In the genomic region with DNA sequence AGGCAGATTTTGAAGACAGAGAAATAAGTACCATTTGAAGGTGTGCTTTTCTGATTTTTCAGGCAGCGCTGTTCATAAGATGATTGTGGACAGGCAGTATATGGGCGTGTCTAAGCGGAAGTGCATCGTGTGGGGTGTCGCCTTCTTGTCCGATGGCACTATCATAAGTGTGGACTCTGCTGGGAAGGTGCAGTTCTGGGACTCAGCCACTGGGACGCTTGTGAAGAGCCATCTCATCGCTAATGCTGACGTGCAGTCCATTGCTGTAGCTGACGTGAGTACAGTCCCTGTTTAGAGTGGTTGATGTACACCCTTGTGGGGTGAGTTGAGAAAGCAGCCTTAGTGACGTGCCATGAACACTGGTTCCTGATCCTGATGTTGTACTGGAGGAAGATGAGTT, we compare ENCODE assay signal across 2 cellular contexts.
TF ChIP-seq lines count a peak whose summit lies in the region.

No MANE protein-coding gene starts in this region.

TF ChIP-seq in HepG2, 621 proteins besides CTCF, POLR2A, EP300 and RAD21:
- TF ChIP-seq ZBTB38 (CRISPR knock-in tag; IDR thresholded peaks at IDR 0.05): 0 out of 2 replicates have a peak, but pooled peaks have one; percentile 16
- TF ChIP-seq, protein P1, sequence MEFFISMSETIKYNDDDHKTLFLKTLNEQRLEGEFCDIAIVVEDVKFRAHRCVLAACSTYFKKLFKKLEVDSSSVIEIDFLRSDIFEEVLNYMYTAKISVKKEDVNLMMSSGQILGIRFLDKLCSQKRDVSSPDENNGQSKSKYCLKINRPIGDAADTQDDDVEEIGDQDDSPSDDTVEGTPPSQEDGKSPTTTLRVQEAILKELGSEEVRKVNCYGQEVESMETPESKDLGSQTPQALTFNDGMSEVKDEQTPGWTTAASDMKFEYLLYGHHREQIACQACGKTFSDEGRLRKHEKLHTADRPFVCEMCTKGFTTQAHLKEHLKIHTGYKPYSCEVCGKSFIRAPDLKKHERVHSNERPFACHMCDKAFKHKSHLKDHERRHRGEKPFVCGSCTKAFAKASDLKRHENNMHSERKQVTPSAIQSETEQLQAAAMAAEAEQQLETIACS (CRISPR knock-in tag; IDR thresholded peaks at IDR 0.05): no peak
TF ChIP-seq in HepG2: peak in this region for 1.

TF ChIP-seq in SK-N-SH treated with all-trans-retinoic acid at 6 μM for 48 hours, 23 proteins besides CTCF, POLR2A, EP300 and RAD21:
- TF ChIP-seq ZNF565 (CRISPR knock-in tag; conservative IDR thresholded peaks at IDR 0.05; ENCODE audit: low read depth) (no peak), ARNTL (CRISPR knock-in tag; IDR thresholded peaks at IDR 0.05; ENCODE audit: borderline replicate concordance, low read depth) (no peak), ZFP30 (CRISPR knock-in tag; IDR thresholded peaks at IDR 0.05) (no peak), RARB (CRISPR knock-in tag; IDR thresholded peaks at IDR 0.05) (no peak), ESRRG (CRISPR knock-in tag; IDR thresholded peaks at IDR 0.05) (no peak), BACH2 (CRISPR knock-in tag; IDR thresholded peaks at IDR 0.05; ENCODE audit: borderline replicate concordance) (no peak), TCF4 (CRISPR knock-in tag; IDR thresholded peaks at IDR 0.05; ENCODE audit: borderline replicate concordance) (no peak), GLIS3 (CRISPR knock-in tag; IDR thresholded peaks at IDR 0.05) (no peak), ZC3H10 (CRISPR knock-in tag; IDR thresholded peaks at IDR 0.05) (no peak), PPARA (CRISPR knock-in tag; IDR thresholded peaks at IDR 0.05; ENCODE audit: borderline replicate concordance) (no peak), ZFP3 (CRISPR knock-in tag; IDR thresholded peaks at IDR 0.05) (no peak), TOX (CRISPR knock-in tag; IDR thresholded peaks at IDR 0.05; ENCODE audit: borderline replicate concordance) (no peak)
- TF ChIP-seq, protein P2, sequence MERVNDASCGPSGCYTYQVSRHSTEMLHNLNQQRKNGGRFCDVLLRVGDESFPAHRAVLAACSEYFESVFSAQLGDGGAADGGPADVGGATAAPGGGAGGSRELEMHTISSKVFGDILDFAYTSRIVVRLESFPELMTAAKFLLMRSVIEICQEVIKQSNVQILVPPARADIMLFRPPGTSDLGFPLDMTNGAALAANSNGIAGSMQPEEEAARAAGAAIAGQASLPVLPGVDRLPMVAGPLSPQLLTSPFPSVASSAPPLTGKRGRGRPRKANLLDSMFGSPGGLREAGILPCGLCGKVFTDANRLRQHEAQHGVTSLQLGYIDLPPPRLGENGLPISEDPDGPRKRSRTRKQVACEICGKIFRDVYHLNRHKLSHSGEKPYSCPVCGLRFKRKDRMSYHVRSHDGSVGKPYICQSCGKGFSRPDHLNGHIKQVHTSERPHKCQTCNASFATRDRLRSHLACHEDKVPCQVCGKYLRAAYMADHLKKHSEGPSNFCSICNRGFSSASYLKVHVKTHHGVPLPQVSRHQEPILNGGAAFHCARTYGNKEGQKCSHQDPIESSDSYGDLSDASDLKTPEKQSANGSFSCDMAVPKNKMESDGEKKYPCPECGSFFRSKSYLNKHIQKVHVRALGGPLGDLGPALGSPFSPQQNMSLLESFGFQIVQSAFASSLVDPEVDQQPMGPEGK (CRISPR knock-in tag; IDR thresholded peaks at IDR 0.05; ENCODE audit: borderline replicate concordance): no peak
- TF ChIP-seq, protein P3, sequence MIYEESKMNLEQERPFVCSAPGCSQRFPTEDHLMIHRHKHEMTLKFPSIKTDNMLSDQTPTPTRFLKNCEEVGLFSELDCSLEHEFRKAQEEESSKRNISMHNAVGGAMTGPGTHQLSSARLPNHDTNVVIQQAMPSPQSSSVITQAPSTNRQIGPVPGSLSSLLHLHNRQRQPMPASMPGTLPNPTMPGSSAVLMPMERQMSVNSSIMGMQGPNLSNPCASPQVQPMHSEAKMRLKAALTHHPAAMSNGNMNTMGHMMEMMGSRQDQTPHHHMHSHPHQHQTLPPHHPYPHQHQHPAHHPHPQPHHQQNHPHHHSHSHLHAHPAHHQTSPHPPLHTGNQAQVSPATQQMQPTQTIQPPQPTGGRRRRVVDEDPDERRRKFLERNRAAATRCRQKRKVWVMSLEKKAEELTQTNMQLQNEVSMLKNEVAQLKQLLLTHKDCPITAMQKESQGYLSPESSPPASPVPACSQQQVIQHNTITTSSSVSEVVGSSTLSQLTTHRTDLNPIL (CRISPR knock-in tag; IDR thresholded peaks at IDR 0.05; ENCODE audit: low read depth): no peak
- TF ChIP-seq, protein P4, sequence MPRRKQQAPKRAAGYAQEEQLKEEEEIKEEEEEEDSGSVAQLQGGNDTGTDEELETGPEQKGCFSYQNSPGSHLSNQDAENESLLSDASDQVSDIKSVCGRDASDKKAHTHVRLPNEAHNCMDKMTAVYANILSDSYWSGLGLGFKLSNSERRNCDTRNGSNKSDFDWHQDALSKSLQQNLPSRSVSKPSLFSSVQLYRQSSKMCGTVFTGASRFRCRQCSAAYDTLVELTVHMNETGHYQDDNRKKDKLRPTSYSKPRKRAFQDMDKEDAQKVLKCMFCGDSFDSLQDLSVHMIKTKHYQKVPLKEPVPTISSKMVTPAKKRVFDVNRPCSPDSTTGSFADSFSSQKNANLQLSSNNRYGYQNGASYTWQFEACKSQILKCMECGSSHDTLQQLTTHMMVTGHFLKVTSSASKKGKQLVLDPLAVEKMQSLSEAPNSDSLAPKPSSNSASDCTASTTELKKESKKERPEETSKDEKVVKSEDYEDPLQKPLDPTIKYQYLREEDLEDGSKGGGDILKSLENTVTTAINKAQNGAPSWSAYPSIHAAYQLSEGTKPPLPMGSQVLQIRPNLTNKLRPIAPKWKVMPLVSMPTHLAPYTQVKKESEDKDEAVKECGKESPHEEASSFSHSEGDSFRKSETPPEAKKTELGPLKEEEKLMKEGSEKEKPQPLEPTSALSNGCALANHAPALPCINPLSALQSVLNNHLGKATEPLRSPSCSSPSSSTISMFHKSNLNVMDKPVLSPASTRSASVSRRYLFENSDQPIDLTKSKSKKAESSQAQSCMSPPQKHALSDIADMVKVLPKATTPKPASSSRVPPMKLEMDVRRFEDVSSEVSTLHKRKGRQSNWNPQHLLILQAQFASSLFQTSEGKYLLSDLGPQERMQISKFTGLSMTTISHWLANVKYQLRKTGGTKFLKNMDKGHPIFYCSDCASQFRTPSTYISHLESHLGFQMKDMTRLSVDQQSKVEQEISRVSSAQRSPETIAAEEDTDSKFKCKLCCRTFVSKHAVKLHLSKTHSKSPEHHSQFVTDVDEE (CRISPR knock-in tag; IDR thresholded peaks at IDR 0.05): no peak
